8 cellular contexts compared by ENCODE assay signal in the genomic region with DNA sequence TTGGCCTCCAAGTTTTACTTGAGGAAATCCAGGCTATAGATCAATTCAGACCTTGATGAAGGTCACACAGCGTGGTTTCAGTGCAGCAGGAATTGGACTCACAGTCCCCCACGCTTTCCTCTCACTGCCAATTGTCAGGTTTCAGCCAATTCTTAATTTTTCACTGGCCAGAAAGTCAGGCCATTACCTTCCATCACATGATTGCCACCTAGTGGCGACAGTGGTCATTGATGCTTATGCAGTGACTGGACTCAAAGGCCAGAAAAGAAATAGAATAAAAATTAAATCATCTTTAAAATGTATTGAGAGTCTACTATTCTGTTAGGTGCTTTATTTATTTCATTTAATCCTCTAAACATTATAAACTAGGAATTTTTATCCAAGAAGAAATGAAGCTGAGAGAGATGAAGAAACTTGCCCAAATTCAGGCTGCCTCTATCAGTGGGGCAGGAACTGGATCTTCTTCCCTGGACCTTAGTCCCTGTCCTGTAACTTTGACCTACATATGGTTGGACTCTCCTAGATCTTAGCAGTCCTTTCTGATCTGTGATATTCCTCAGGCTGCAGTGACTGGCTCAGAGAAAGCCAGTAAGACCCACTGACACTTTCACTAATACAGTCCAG.
DNase-seq lines count a peak whose midpoint lies in the region; ATAC-seq, FAIRE-seq and TF ChIP-seq lines count a peak whose summit lies in the region.

No MANE protein-coding gene starts in this region.

- peaks cover 3% of the 10 kb centered on the region for H3K36me3 Mint-ChIP-seq in type B pancreatic cell

- H3K4me3 Mint-ChIP-seq in type B pancreatic cell, result no peak overlapping the region

- H3K9me3 ChIP-seq in parathyroid adenoma (ENCODE audit: control insufficient read depth, low read length), result no peaks in the 10 kb centered on the region

- peak; percentile 69 for DNase-seq in ELR (ENCODE audit: low read depth)
- peak in 69 of 76 experiments; percentile 5 to 82 (median 53) for DNase-seq in HUDEP-2 (lab: John Stamatoyannopoulos, UW; ENCODE audit: unreplicated experiment in 76 of 76)
- DNase-seq in RCC 7860 (ENCODE audit: low spot score), result no peak
- peak; percentile 21 to 25 for DNase-seq in activated T-helper 1 cell treated with anti-CD3 and anti-CD28 coated beads, Interleukin-2, amount 50 U/mL, for 16 hours (ENCODE audit: low read depth in 1 of 2, low spot score in 1 of 2)
- peak; percentile 52 for DNase-seq in foreskin melanocyte
- peak; percentile 74 for DNase-seq in type B pancreatic cell (ENCODE audit: extremely low spot score, unreplicated experiment)

- H3K4me3 ChIP-seq in parathyroid adenoma (ENCODE audit: low read depth, low read length), result no peak overlapping the region

- no peaks in the 10 kb centered on the region for H3K79me2 ChIP-seq in parathyroid adenoma

- no peaks in the 10 kb centered on the region for H3K36me3 ChIP-seq in parathyroid adenoma (ENCODE audit: control insufficient read depth, insufficient read depth, low read length)

- peaks cover 3% of the 10 kb centered on the region for H3K27me3 Mint-ChIP-seq in type B pancreatic cell

- FAIRE-seq in RCC 7860 (lab: Jason Lieb, UNC), result peak; percentile 48

- no peak overlapping the region for H3K4me2 ChIP-seq in parathyroid adenoma (ENCODE audit: low read length)

- H3K9ac ChIP-seq in parathyroid adenoma, result no peak overlapping the region

- H2AFZ ChIP-seq in parathyroid adenoma, result peak overlapping the region; percentile 82

- peaks cover 35% of the 10 kb centered on the region for H3K4me1 Mint-ChIP-seq in type B pancreatic cell (ENCODE audit: unreplicated experiment)

- TF ChIP-seq CTCF in parathyroid adenoma (IDR thresholded peaks at IDR 0.05), result peak; percentile 93
- peak; percentile 93 for TF ChIP-seq CTCF in type B pancreatic cell (conservative IDR thresholded peaks at IDR 0.05)

- H3K9me3 Mint-ChIP-seq in type B pancreatic cell, result no peaks in the 10 kb centered on the region

- H3K27ac Mint-ChIP-seq in type B pancreatic cell, result no peak overlapping the region

- peaks cover 32% of the 10 kb centered on the region for H3K4me1 ChIP-seq in parathyroid adenoma

- ATAC-seq in GM21529 (IDR thresholded peaks at IDR 0.05; ENCODE audit: unreplicated experiment), result peak; percentile 97

- H3K27me3 ChIP-seq in parathyroid adenoma (ENCODE audit: control insufficient read depth, insufficient read depth, low read length), result no peaks in the 10 kb centered on the region

- H3K27ac ChIP-seq in parathyroid adenoma, result peak overlapping the region; percentile 79
